In the genomic region with DNA sequence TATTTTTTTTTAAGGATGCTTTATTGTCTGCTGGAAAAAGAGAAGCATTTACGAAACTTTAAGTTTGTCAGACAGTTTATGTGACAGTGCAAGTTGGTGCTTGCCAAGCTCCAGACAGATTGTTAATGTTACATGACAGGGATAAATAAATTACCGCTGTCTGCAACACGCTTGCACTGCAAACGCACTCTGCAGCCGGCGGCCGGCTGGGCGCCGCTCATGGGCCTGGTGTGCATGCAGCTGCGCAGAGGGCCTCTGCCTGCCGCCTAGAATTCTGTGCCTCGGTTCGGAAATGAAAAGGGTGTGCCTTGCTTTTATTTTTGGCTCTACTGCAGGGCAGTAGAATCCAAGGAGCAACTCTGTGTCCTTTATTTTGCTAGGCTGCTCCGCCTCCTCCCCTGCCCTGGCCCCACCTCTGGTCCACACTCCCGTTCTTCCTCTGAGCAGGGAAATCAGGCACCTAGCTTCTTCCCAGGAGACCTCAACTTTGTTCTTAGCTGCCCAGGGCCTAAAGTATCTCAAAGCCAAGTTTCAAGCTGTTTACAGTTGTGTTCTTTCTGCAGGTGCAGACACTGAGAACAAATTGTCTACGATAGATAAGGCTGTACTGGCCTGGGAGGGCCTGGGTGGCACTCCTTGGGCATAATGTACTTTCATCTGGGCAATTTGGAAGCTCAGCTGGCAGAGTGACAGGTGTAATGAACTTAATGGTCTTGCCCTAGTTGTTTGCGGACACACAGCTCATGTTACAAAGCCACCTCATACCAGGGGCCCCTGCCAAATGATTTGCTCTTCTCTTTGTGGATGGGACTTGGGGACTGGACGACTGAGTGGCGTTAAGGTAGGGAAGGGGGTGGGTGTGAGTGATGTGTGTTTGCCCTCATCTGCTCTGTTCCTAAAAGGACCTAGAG, we compare ENCODE assay signal across 8 cellular contexts. TPM values are rescaled to one million over a fixed set of nuclear protein-coding genes. Genes with fewer than 3 reads are reported as not detected.
A peak's percentile ranks its signal among the peaks of the same experiment; 100 is the strongest.
DNase-seq lines count a peak whose midpoint lies in the region; ATAC-seq lines count a peak whose summit lies in the region.

No MANE protein-coding gene starts in this region.

- no peak for ATAC-seq in HG03175 (IDR thresholded peaks at IDR 0.05; ENCODE audit: unreplicated experiment)

- intact Hi-C loops in posterior vena cava (cut with DNase I) = no loop called here

- DNase-seq in EH (ENCODE audit: low read depth) (peak; percentile 61), NCI-H526 treated with DMSO at 0.1 percent for 48 hours (lab: John Stamatoyannopoulos, UW) (peak; percentile 46), fibroblast of peridontal ligament (ENCODE audit: extremely low read depth) (peak; percentile 1), posterior vena cava (ENCODE audit: low spot score) (peak; percentile 94), COLO829 (ENCODE audit: low spot score) (no peak), foreskin melanocyte (no peak)
- no peak for DNase-seq in activated naive CD4-positive, alpha-beta T cell treated with anti-CD3 and anti-CD28 coated beads, Interleukin-2, amount 50 U/mL, for 16 hours

RNA-seq across cellular contexts. Expression of a gene that starts 4.1 kb away (rescaled TPM):
- total RNA-seq in posterior vena cava = 10 to 100 TPM; 52.3 to 74.8 TPM

Comparison
In these comparisons a context has a peak if more than half of its experiments do, and no peak if none do; other contexts are left out.
1. DNase-seq: peak in EH (single experiment), NCI-H526 treated with DMSO at 0.1 percent for 48 hours (single experiment), fibroblast of peridontal ligament (single experiment) and posterior vena cava (single experiment); none in COLO829 (single experiment), activated naive CD4-positive, alpha-beta T cell treated with anti-CD3 and anti-CD28 coated beads, Interleukin-2, amount 50 U/mL, for 16 hours (single experiment) and foreskin melanocyte (single experiment).